Comparison of ENCODE assay signal across 1 cellular context in the genomic region with DNA sequence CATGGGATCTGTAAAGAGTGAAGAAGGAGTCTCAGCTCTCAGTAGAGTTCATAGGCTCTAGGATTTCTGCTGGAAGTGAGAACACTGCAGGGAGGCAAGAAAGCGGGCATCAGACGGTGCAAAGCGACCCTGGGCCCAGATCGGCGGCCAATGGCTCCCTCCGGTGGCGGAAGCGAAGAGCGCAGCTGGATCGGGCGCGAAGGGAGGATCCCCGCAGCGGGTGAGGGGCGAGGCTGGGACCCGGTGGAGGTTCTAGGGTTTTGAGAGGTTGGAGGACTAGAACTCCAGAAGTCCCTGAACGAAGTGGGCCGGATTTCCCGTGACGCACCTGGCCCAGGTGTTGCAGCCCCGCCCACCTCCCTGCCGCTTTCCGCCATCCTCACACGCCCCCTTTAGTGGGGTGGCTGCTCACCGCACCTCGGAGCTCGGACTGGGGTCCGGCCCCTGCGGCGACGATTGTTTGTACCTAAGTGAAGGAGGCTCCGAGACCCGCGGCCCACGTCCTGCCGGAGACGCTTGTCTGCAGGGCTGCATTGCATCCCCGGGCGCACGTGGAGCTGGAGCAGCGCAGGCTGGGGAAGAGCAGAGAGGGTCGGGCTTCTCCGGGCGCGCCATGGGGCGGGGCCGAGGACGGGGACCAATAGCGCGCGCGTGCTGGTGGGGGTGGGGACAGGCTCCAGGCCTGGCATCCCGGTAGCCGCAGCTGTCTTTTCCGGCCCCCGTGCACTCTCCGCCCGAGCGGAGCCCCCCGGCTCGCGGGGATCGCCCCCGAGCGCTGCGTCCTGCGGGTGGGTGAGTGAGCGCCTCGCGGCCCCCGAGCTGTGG.
TF ChIP-seq lines count a peak whose summit lies in the region.

SLC12A9 (plus strand) TSS at position 666 of the 825 bp plus-strand sequence. CDS start 1,485 bp downstream, outside the sequence.

TF ChIP-seq in HepG2, 621 proteins besides CTCF, POLR2A, EP300 and RAD21 (continued from another document and continues in another):
- TF ChIP-seq TIGD3 (CRISPR knock-in tag; IDR thresholded peaks at IDR 0.05; ENCODE audit: borderline replicate concordance) (no peak), ZSCAN22 (CRISPR knock-in tag; IDR thresholded peaks at IDR 0.05) (no peak), NCOA2 (CRISPR knock-in tag; IDR thresholded peaks at IDR 0.05) (no peak), NPAS2 (CRISPR knock-in tag; IDR thresholded peaks at IDR 0.05; ENCODE audit: borderline replicate concordance) (no peak), ZNF264 (CRISPR knock-in tag; IDR thresholded peaks at IDR 0.05) (no peak), JDP2 (CRISPR knock-in tag; IDR thresholded peaks at IDR 0.05; ENCODE audit: borderline replicate concordance) (no peak), KIAA2018 (CRISPR knock-in tag; IDR thresholded peaks at IDR 0.05; ENCODE audit: borderline replicate concordance) (no peak), ZNF563 (CRISPR knock-in tag; IDR thresholded peaks at IDR 0.05) (0 out of 2 replicates have a peak, but pooled peaks have one; percentile 17), ZFP37 (CRISPR knock-in tag; IDR thresholded peaks at IDR 0.05; ENCODE audit: borderline replicate concordance) (peak; percentile 49; the same call in 1 of the 2 replicates), BCL3 (CRISPR knock-in tag; IDR thresholded peaks at IDR 0.05) (peak; percentile 91; the same call in 1 of the 2 replicates)
- TF ChIP-seq, protein P1, sequence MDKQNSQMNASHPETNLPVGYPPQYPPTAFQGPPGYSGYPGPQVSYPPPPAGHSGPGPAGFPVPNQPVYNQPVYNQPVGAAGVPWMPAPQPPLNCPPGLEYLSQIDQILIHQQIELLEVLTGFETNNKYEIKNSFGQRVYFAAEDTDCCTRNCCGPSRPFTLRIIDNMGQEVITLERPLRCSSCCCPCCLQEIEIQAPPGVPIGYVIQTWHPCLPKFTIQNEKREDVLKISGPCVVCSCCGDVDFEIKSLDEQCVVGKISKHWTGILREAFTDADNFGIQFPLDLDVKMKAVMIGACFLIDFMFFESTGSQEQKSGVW (CRISPR knock-in tag; IDR thresholded peaks at IDR 0.05; ENCODE audit: borderline replicate concordance), result no peak
- TF ChIP-seq, protein P2, sequence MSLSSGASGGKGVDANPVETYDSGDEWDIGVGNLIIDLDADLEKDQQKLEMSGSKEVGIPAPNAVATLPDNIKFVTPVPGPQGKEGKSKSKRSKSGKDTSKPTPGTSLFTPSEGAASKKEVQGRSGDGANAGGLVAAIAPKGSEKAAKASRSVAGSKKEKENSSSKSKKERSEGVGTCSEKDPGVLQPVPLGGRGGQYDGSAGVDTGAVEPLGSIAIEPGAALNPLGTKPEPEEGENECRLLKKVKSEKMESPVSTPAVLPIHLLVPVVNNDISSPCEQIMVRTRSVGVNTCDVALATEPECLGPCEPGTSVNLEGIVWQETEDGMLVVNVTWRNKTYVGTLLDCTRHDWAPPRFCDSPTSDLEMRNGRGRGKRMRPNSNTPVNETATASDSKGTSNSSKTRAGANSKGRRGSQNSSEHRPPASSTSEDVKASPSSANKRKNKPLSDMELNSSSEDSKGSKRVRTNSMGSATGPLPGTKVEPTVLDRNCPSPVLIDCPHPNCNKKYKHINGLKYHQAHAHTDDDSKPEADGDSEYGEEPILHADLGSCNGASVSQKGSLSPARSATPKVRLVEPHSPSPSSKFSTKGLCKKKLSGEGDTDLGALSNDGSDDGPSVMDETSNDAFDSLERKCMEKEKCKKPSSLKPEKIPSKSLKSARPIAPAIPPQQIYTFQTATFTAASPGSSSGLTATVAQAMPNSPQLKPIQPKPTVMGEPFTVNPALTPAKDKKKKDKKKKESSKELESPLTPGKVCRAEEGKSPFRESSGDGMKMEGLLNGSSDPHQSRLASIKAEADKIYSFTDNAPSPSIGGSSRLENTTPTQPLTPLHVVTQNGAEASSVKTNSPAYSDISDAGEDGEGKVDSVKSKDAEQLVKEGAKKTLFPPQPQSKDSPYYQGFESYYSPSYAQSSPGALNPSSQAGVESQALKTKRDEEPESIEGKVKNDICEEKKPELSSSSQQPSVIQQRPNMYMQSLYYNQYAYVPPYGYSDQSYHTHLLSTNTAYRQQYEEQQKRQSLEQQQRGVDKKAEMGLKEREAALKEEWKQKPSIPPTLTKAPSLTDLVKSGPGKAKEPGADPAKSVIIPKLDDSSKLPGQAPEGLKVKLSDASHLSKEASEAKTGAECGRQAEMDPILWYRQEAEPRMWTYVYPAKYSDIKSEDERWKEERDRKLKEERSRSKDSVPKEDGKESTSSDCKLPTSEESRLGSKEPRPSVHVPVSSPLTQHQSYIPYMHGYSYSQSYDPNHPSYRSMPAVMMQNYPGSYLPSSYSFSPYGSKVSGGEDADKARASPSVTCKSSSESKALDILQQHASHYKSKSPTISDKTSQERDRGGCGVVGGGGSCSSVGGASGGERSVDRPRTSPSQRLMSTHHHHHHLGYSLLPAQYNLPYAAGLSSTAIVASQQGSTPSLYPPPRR (CRISPR knock-in tag; IDR thresholded peaks at IDR 0.05; ENCODE audit: borderline replicate concordance), result no peak
- TF ChIP-seq, protein P3, sequence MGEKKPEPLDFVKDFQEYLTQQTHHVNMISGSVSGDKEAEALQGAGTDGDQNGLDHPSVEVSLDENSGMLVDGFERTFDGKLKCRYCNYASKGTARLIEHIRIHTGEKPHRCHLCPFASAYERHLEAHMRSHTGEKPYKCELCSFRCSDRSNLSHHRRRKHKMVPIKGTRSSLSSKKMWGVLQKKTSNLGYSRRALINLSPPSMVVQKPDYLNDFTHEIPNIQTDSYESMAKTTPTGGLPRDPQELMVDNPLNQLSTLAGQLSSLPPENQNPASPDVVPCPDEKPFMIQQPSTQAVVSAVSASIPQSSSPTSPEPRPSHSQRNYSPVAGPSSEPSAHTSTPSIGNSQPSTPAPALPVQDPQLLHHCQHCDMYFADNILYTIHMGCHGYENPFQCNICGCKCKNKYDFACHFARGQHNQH (CRISPR knock-in tag; IDR thresholded peaks at IDR 0.05), result no peak
- TF ChIP-seq, protein P4, sequence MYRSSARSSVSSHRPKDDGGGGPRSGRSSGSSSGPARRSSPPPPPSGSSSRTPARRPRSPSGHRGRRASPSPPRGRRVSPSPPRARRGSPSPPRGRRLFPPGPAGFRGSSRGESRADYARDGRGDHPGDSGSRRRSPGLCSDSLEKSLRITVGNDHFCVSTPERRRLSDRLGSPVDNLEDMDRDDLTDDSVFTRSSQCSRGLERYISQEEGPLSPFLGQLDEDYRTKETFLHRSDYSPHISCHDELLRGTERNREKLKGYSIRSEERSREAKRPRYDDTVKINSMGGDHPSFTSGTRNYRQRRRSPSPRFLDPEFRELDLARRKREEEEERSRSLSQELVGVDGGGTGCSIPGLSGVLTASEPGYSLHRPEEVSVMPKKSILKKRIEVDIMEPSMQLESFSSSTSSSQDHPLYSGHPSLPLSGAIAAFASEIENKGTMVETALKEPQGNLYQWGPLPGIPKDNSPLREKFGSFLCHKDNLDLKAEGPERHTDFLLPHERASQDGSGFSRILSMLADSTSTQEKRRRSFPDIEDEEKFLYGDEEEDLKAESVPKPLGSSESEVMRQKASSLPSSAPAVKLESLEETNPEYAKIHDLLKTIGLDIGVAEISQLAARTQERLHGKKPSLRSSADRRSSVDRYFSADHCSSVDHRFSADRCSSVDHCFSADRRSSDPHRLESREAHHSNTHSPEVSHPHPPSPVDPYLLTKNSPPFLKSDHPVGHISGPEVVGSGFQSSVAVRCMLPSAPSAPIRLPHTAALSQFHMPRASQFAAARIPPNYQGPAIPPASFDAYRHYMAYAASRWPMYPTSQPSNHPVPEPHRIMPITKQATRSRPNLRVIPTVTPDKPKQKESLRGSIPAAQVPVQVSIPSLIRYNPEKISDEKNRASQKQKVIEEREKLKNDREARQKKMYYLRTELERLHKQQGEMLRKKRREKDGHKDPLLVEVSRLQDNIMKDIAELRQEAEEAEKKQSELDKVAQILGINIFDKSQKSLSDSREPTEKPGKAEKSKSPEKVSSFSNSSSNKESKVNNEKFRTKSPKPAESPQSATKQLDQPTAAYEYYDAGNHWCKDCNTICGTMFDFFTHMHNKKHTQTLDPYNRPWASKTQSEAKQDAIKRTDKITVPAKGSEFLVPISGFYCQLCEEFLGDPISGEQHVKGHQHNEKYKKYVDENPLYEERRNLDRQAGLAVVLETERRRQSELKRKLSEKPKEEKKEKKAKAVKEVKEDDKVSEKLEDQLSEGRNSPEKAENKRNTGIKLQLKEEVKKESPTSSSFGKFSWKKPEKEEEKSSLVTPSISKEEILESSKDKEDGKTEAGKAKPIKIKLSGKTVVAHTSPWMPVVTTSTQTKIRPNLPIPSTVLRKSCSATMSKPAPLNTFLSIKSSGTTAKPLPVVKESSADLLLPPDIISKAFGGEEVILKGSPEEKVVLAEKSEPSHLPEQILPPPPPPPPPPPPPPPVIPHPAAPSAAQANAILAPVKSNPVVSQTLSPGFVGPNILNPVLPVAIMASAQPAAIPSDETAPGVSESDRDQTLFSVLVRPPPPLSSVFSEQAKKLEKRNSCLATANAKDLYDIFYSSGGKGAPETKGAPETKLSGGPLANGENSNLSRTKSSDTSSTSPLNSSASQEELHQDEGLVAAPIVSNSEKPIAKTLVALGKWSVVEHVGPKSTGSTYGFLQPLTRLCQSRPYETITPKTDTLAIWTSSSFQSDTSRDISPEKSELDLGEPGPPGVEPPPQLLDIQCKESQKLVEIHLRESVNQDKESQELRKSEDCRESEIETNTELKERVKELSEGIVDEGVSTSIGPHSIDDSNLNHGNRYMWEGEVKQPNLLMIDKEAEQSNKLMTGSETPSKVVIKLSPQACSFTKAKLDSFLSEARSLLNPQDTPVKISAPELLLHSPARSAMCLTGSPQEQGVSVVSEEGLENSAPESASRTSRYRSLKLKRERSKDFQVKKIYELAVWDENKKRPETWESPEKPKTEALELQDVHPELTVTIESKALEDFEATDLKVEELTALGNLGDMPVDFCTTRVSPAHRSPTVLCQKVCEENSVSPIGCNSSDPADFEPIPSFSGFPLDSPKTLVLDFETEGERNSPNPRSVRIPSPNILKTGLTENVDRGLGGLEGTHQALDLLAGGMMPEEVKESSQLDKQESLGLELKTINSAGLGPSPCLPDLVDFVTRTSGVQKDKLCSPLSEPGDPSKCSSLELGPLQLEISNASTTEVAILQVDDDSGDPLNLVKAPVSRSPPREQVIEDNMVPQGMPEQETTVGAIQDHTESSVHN (CRISPR knock-in tag; IDR thresholded peaks at IDR 0.05), result no peak
